ENCODE assay signal across 12 cellular contexts in genomic region chr15:45165536-45165935, GRCh38. TPM values are rescaled to one million over a fixed set of nuclear protein-coding genes. Genes with fewer than 3 reads are reported as not detected.
DNase-seq lines count a peak whose midpoint lies in the region; ATAC-seq and TF ChIP-seq lines count a peak whose summit lies in the region.
"Had no signal": no experiment of that assay in that cellular context is flagged by ENCODE, and none has a peak within 500 bp of the region (broad histone marks: within the 10 kb centered on the region; RNA-seq: fewer than 3 reads in every experiment).

No MANE protein-coding gene starts in this region.

- peaks cover 22 to 55% (median 40%) of the 10 kb centered on the region in 4 donors for H3K4me1 ChIP-seq in stomach

- H3K27ac ChIP-seq in WERI-Rb-1 (peak overlapping the region; percentile 96), stomach (peak overlapping the region; percentile 12 to 98 (median 92))

- H3K4me3 ChIP-seq in WERI-Rb-1 (ENCODE audit: low read depth, low read length), result no peak overlapping the region
- H3K4me3 ChIP-seq in stomach, result no peak overlapping the region

- CTCF ChIA-PET in activated CD4-positive, alpha-beta T cell treated with anti-CD3 and anti-CD28 coated beads for 36 hours (lab: Charles Lee), result interaction anchor here (1.1 to 3.4 kb wide), 2 partner anchors 39 to 211 kb away, joined by 3 to 29 read pairs; no protein-coding TSS in a partner anchor

- no peaks in the 10 kb centered on the region for H3K27me3 ChIP-seq in WERI-Rb-1 (ENCODE audit: insufficient read depth, low read depth, severe bottlenecking)
- H3K27me3 ChIP-seq in stomach, result no peaks in the 10 kb centered on the region

- no peak for ATAC-seq in activated CD4-positive, alpha-beta T cell treated with anti-CD3 and anti-CD28 coated beads for 36 hours
- no peak for ATAC-seq in HG03521 (IDR thresholded peaks at IDR 0.05; ENCODE audit: unreplicated experiment)
- ATAC-seq: A549 had no signal

- peak overlapping the region; percentile 72 for H3K27ac Mint-ChIP-seq in activated CD4-positive, alpha-beta T cell treated with anti-CD3 and anti-CD28 coated beads for 36 hours
- peak overlapping the region; percentile 67 to 87 (median 84) for H3K27ac Mint-ChIP-seq in immature natural killer cell

- H3K9me3 ChIP-seq in WERI-Rb-1 (ENCODE audit: severe bottlenecking) (no peaks in the 10 kb centered on the region), stomach (no peaks in the 10 kb centered on the region)
- H3K9me3 ChIP-seq: A549 had no signal

- no peak for TF ChIP-seq EP300 in stomach (IDR thresholded peaks at IDR 0.05)

- H3K4me1 Mint-ChIP-seq in activated CD4-positive, alpha-beta T cell treated with anti-CD3 and anti-CD28 coated beads for 36 hours, result peaks cover 9% of the 10 kb centered on the region
- peaks cover 20 to 28% of the 10 kb centered on the region in 2 donors for H3K4me1 Mint-ChIP-seq in immature natural killer cell

- WGBS in stomach, 5 donors, result 61 to 74% (median 66%) methylated on average over 4 to 5 of the region's 5 CpGs

- intact Hi-C loops in activated CD4-positive, alpha-beta T cell treated with anti-CD3 and anti-CD28 coated beads for 36 hours (cut with DNase I, micrococcal nuclease), result loop anchor here (2.0 to 5.0 kb wide), 2 partner anchors 237 to 292 kb away; a partner anchor contains a TSS
- intact Hi-C loops in stomach (cut with DNase I; ENCODE audit: low total_unique reads), result no loop called here

- H3K36me3 ChIP-seq in WERI-Rb-1, result peaks cover 13% of the 10 kb centered on the region
- H3K36me3 ChIP-seq in stomach, result peaks cover 0 to 12% (median 2%) of the 10 kb centered on the region in 4 donors

- TF ChIP-seq POLR2A in stomach (IDR thresholded peaks at IDR 0.05), result no peak

- H3K4me3 Mint-ChIP-seq in activated CD4-positive, alpha-beta T cell treated with anti-CD3 and anti-CD28 coated beads for 36 hours, result peak overlapping the region; percentile 69
- H3K4me3 Mint-ChIP-seq in immature natural killer cell, result peak overlapping the region; percentile 70 to 82 (median 77)

- POLR2A ChIA-PET in activated CD4-positive, alpha-beta T cell treated with anti-CD3 and anti-CD28 coated beads for 36 hours (lab: Charles Lee), result interaction anchor here (1.0 to 1.2 kb wide), 2 partner anchors 21 to 32 kb away, joined by 3 read pairs; no protein-coding TSS in a partner anchor

- DNase-seq in activated CD4-positive, alpha-beta T cell treated with anti-CD3 and anti-CD28 coated beads for 36 hours, result no peak
- no peak for DNase-seq in activated CD4-positive, alpha-beta T cell treated with anti-CD3 and anti-CD28 coated beads for 1 hour
- DNase-seq in WERI-Rb-1, result no peak
- no peak for DNase-seq in immature natural killer cell
- DNase-seq in stomach, result no peak
- no peak for DNase-seq in germinal center (ENCODE audit: low spot score)
- no peak for DNase-seq in DMS79 treated with DMSO at 0.1 percent for 48 hours (lab: John Stamatoyannopoulos, UW)
- DNase-seq: dermis blood vessel endothelial cell, midbrain, NCI-H226 had no signal

- H3K36me3 Mint-ChIP-seq in activated CD4-positive, alpha-beta T cell treated with anti-CD3 and anti-CD28 coated beads for 36 hours (ENCODE audit: low read depth), result peaks cover 2% of the 10 kb centered on the region
- H3K36me3 Mint-ChIP-seq in immature natural killer cell, result no peaks in the 10 kb centered on the region

- H3K27me3 Mint-ChIP-seq in activated CD4-positive, alpha-beta T cell treated with anti-CD3 and anti-CD28 coated beads for 36 hours, result no peaks in the 10 kb centered on the region
- H3K27me3 Mint-ChIP-seq in immature natural killer cell (ENCODE audit: low read depth in 3 of 3), result peaks cover 2 to 5% (median 4%) of the 10 kb centered on the region in 3 donors

- no peaks in the 10 kb centered on the region for H3K9me3 Mint-ChIP-seq in activated CD4-positive, alpha-beta T cell treated with anti-CD3 and anti-CD28 coated beads for 36 hours (ENCODE audit: low read depth)
- no peaks in the 10 kb centered on the region for H3K9me3 Mint-ChIP-seq in immature natural killer cell

- TF ChIP-seq CTCF in WERI-Rb-1 (IDR thresholded peaks at IDR 0.05; ENCODE audit: low read depth, low read length) (no peak), stomach (IDR thresholded peaks at IDR 0.05) (no peak)

RNA-seq across cellular contexts. Expression of gene SHF, which starts 22.2 kb away (rescaled TPM):
- 10 to 100 TPM; 17.9 to 18.7 TPM for total RNA-seq in activated CD4-positive, alpha-beta T cell treated with anti-CD3 and anti-CD28 coated beads for 36 hours
- 1 to 10 TPM in 2 of 3 donors, under 1 TPM in 1; 0.76 to 2.0 (median 1.9) TPM for polyA plus RNA-seq in immature natural killer cell
- total RNA-seq in stomach, result 10 to 100 TPM in 1 of 5 donors, 1 to 10 TPM in 3, under 1 TPM in 1; 0.43 to 15.9 (median 7.6) TPM
- 1 to 10 TPM; 4.4 to 7.5 (median 4.8) TPM for polyA plus RNA-seq in stomach

RNA-seq across cellular contexts. Expression of gene DUOX1, which starts 35.7 kb away (rescaled TPM):
- total RNA-seq in activated CD4-positive, alpha-beta T cell treated with anti-CD3 and anti-CD28 coated beads for 36 hours, result under 1 TPM; 0.07 to 0.11 TPM
- polyA plus RNA-seq in immature natural killer cell (1 to 10 TPM in 1 of 3 donors, under 1 TPM in 2; 0.32 to 3.4 (median 0.43) TPM), stomach (10 to 100 TPM; 16.3 to 62.6 (median 32.3) TPM)
- 100 to 1,000 TPM in 2 of 5 donors, 10 to 100 TPM in 1, 1 to 10 TPM in 1, not detected in 1; 2.9 to 114 (median 87.8) TPM for total RNA-seq in stomach
- total RNA-seq: dermis blood vessel endothelial cell had no signal
- polyA plus RNA-seq: A549 had no signal

RNA-seq across cellular contexts. Expression of gene DUOXA1, which starts 35.9 kb away (rescaled TPM):
- total RNA-seq in activated CD4-positive, alpha-beta T cell treated with anti-CD3 and anti-CD28 coated beads for 36 hours, result under 1 TPM in 1 of 2 experiments, not detected in 1; 0.19 TPM
- polyA plus RNA-seq in immature natural killer cell, result not detected
- total RNA-seq in stomach, result 10 to 100 TPM in 3 of 5 donors, 1 to 10 TPM in 1, not detected in 1; 2.4 to 29.6 (median 18.8) TPM
- polyA plus RNA-seq in stomach, result 10 to 100 TPM; 26.4 to 96.7 (median 27.1) TPM
- total RNA-seq: dermis blood vessel endothelial cell had no signal

RNA-seq across cellular contexts. Expression of gene DUOXA2, which starts 51.4 kb away (rescaled TPM):
- not detected for total RNA-seq in activated CD4-positive, alpha-beta T cell treated with anti-CD3 and anti-CD28 coated beads for 36 hours
- polyA plus RNA-seq in immature natural killer cell (not detected), stomach (10 to 100 TPM in 2 of 3 donors, 1 to 10 TPM in 1; 8.9 to 43.3 (median 25.0) TPM)
- 100 to 1,000 TPM in 1 of 5 donors, 10 to 100 TPM in 2, 1 to 10 TPM in 1, not detected in 1; 1.3 to 119 (median 28.0) TPM for total RNA-seq in stomach
- total RNA-seq: dermis blood vessel endothelial cell had no signal
- polyA plus RNA-seq: A549 had no signal

RNA-seq across cellular contexts. Expression of gene DUOX2, which starts 51.6 kb away (rescaled TPM):
- under 1 TPM in 1 of 2 experiments, not detected in 1; 0.02 TPM for total RNA-seq in activated CD4-positive, alpha-beta T cell treated with anti-CD3 and anti-CD28 coated beads for 36 hours
- not detected for polyA plus RNA-seq in immature natural killer cell
- 100 to 1,000 TPM in 2 of 5 donors, 10 to 100 TPM in 2, 1 to 10 TPM in 1; 1.2 to 445 (median 94.9) TPM for total RNA-seq in stomach
- polyA plus RNA-seq in stomach, result 10 to 100 TPM in 2 of 3 donors, 1 to 10 TPM in 1; 6.4 to 22.9 (median 21.1) TPM
- total RNA-seq: dermis blood vessel endothelial cell had no signal
